In genomic region chr3:196985954-196986885, GRCh38 we compare ENCODE assay signal across 2 cellular contexts.
A peak's percentile ranks its signal among the peaks of the same experiment; 100 is the strongest.
TF ChIP-seq lines count a peak whose summit lies in the region.

No MANE protein-coding gene starts in this region.

TF ChIP-seq in GM23338, 12 proteins besides CTCF, POLR2A, EP300 and RAD21:
- TF ChIP-seq ZNF114 (CRISPR knock-in tag; IDR thresholded peaks at IDR 0.05) (no peak), NANOG (IDR thresholded peaks at IDR 0.05; ENCODE audit: borderline replicate concordance) (no peak), ZNF462 (CRISPR knock-in tag; IDR thresholded peaks at IDR 0.05) (no peak), REST (IDR thresholded peaks at IDR 0.05; ENCODE audit: unreplicated experiment) (no peak), EZH2phosphoT487 (IDR thresholded peaks at IDR 0.05; ENCODE audit: unreplicated experiment) (no peak), STAT1 (IDR thresholded peaks at IDR 0.05; ENCODE audit: unreplicated experiment) (no peak), JUNB (IDR thresholded peaks at IDR 0.05; ENCODE audit: unreplicated experiment) (no peak), POLR2AphosphoS5 (IDR thresholded peaks at IDR 0.05; ENCODE audit: low read depth) (no peak), CREB1 (CRISPR knock-in tag; IDR thresholded peaks at IDR 0.05; ENCODE audit: low read depth) (no peak), EZH2 (IDR thresholded peaks at IDR 0.05; ENCODE audit: low read depth, unreplicated experiment) (no peak), ETS1 (IDR thresholded peaks at IDR 0.05) (no peak), ZNF331 (CRISPR knock-in tag; IDR thresholded peaks at IDR 0.05; ENCODE audit: low read depth) (no peak)
TF ChIP-seq in GM23338: peak in this region for 0.

TF ChIP-seq in K562, 482 proteins besides CTCF, POLR2A, EP300 and RAD21:
- TF ChIP-seq TEAD1 (CRISPR knock-in tag; IDR thresholded peaks at IDR 0.05) (peak in 1 of 2 experiments; percentile 59; a peak in 1 of 4 replicates), RBM25 (IDR thresholded peaks at IDR 0.05; ENCODE audit: low read depth, low read length, severe bottlenecking) (peak; percentile 42), U2AF2 (optimal IDR thresholded peaks at IDR 0.05; ENCODE audit: low read depth, low read length) (no peak), CEBPB (tag; IDR thresholded peaks at IDR 0.05) (peak; percentile 47)
TF ChIP-seq in K562: peak in this region for 3.
